In genomic region chr6:139990865-139991264, GRCh38 we compare ENCODE assay signal across 10 cellular contexts.
DNase-seq lines count a peak whose midpoint lies in the region; ATAC-seq and TF ChIP-seq lines count a peak whose summit lies in the region.
"Had no signal": no experiment of that assay in that cellular context is flagged by ENCODE, and none has a peak within 500 bp of the region (broad histone marks: within the 10 kb centered on the region; RNA-seq: fewer than 3 reads in every experiment).

No MANE protein-coding gene starts in this region.

- H3K4me3 ChIP-seq in upper lobe of right lung = no peak overlapping the region
- no peak overlapping the region for H3K4me3 ChIP-seq in CD4-positive, alpha-beta memory T cell (ENCODE audit: low read length in 2 of 2)
- H3K4me3 ChIP-seq: SJCRH30 had no signal

- POLR2A ChIA-PET in CD4-positive, alpha-beta memory T cell (lab: Charles Lee; ENCODE audit: partially characterized antibody) = no interaction called here

- no peak overlapping the region for H3K4me3 Mint-ChIP-seq in nephron
- H3K4me3 Mint-ChIP-seq in CD4-positive, alpha-beta memory T cell = no peak overlapping the region
- H3K4me3 Mint-ChIP-seq in stimulated activated naive CD8-positive, alpha-beta T cell treated with anti-CD3 and anti-CD28 coated beads, Interleukin-15, amount 100 ng/mL, for 72 hours = no peak overlapping the region

- intact Hi-C loops in Right ventricle myocardium superior (cut with DNase I) = no loop called here
- intact Hi-C loops in upper lobe of right lung (cut with DNase I) = no loop called here
- intact Hi-C loops in CD4-positive, alpha-beta memory T cell (cut with micrococcal nuclease) = no loop called here

- peak overlapping the region; percentile 48 to 88 (median 65) for H3K27ac Mint-ChIP-seq in nephron
- no peak overlapping the region for H3K27ac Mint-ChIP-seq in CD4-positive, alpha-beta memory T cell
- H3K27ac Mint-ChIP-seq in stimulated activated naive CD8-positive, alpha-beta T cell treated with anti-CD3 and anti-CD28 coated beads, Interleukin-15, amount 100 ng/mL, for 72 hours = no peak overlapping the region

- DNase-seq in Right ventricle myocardium superior (no peak), upper lobe of right lung (no peak), KBM-7 (no peak)
- DNase-seq in CD4-positive, alpha-beta memory T cell = no peak
- DNase-seq in stimulated activated naive CD4-positive, alpha-beta T cell treated with Interleukin-2 at 50 U/mL for 16 hours (lab: John Stamatoyannopoulos, UW) = no peak
- no peak for DNase-seq in stimulated activated naive CD8-positive, alpha-beta T cell treated with anti-CD3 and anti-CD28 coated beads, Interleukin-15, amount 100 ng/mL, for 72 hours
- DNase-seq: NCI-H510A, SJCRH30 had no signal

- TF ChIP-seq CTCF in nephron (IDR thresholded peaks at IDR 0.05; ENCODE audit: unreplicated experiment in 3 of 3) (no peak), upper lobe of right lung (IDR thresholded peaks at IDR 0.05) (no peak)

- H3K27me3 ChIP-seq in upper lobe of right lung = no peaks in the 10 kb centered on the region
- H3K27me3 ChIP-seq in CD4-positive, alpha-beta memory T cell (ENCODE audit: insufficient read depth, low read length) = no peaks in the 10 kb centered on the region
- H3K27me3 ChIP-seq: SJCRH30 had no signal

- H3K4me1 ChIP-seq in upper lobe of right lung = peaks cover 6% of the 10 kb centered on the region
- no peaks in the 10 kb centered on the region for H3K4me1 ChIP-seq in CD4-positive, alpha-beta memory T cell (ENCODE audit: insufficient read depth, low read length)
- H3K4me1 ChIP-seq: SJCRH30 had no signal

- peaks cover 14% of the 10 kb centered on the region for H3K4me1 Mint-ChIP-seq in nephron
- H3K4me1 Mint-ChIP-seq in CD4-positive, alpha-beta memory T cell = peaks cover 0 to 2% (median 0%) of the 10 kb centered on the region in 4 donors
- H3K4me1 Mint-ChIP-seq in stimulated activated naive CD8-positive, alpha-beta T cell treated with anti-CD3 and anti-CD28 coated beads, Interleukin-15, amount 100 ng/mL, for 72 hours = no peaks in the 10 kb centered on the region

- ATAC-seq in Right ventricle myocardium superior (ENCODE audit: poor library complexity) (peak; percentile 78), upper lobe of right lung (peak; percentile 80)
- no peak for ATAC-seq in stimulated activated naive CD8-positive, alpha-beta T cell treated with anti-CD3 and anti-CD28 coated beads, Interleukin-15, amount 100 ng/mL, for 72 hours

- no peaks in the 10 kb centered on the region for H3K27me3 Mint-ChIP-seq in nephron (ENCODE audit: low read depth)
- H3K27me3 Mint-ChIP-seq in CD4-positive, alpha-beta memory T cell = no peaks in the 10 kb centered on the region
- H3K27me3 Mint-ChIP-seq in stimulated activated naive CD8-positive, alpha-beta T cell treated with anti-CD3 and anti-CD28 coated beads, Interleukin-15, amount 100 ng/mL, for 72 hours = no peaks in the 10 kb centered on the region

- in situ Hi-C loops in KBM-7 (cut with MboI; ENCODE audit: low pct_unique_long_range_greater_than_20kb, low sequenced_read_pairs) = no loop called here

- H3K27ac ChIP-seq in angular gyrus (ENCODE audit: low read depth, low read length) (peak overlapping the region; percentile 38), upper lobe of right lung (peak overlapping the region; percentile 43)
- H3K27ac ChIP-seq in CD4-positive, alpha-beta memory T cell (ENCODE audit: low read depth, low read length) = no peak overlapping the region
- H3K27ac ChIP-seq: SJCRH30 had no signal

- H3K36me3 ChIP-seq in upper lobe of right lung = no peaks in the 10 kb centered on the region
- no peaks in the 10 kb centered on the region for H3K36me3 ChIP-seq in CD4-positive, alpha-beta memory T cell (ENCODE audit: insufficient read depth, low read length)
- H3K36me3 ChIP-seq: SJCRH30 had no signal

- H3K9me3 Mint-ChIP-seq in nephron = peaks cover 4% of the 10 kb centered on the region
- peaks cover 0 to 7% (median 1%) of the 10 kb centered on the region in 8 donors for H3K9me3 Mint-ChIP-seq in CD4-positive, alpha-beta memory T cell
- H3K9me3 Mint-ChIP-seq in stimulated activated naive CD8-positive, alpha-beta T cell treated with anti-CD3 and anti-CD28 coated beads, Interleukin-15, amount 100 ng/mL, for 72 hours = no peaks in the 10 kb centered on the region

- H3K9me3 ChIP-seq in upper lobe of right lung = no peaks in the 10 kb centered on the region
- no peaks in the 10 kb centered on the region for H3K9me3 ChIP-seq in CD4-positive, alpha-beta memory T cell (ENCODE audit: control insufficient read depth in 1 of 2, low read length in 2 of 2)
- H3K9me3 ChIP-seq: SJCRH30 had no signal

- CTCF ChIA-PET in CD4-positive, alpha-beta memory T cell (lab: Charles Lee; ENCODE audit: partially characterized antibody) = no interaction called here

- H3K36me3 Mint-ChIP-seq in nephron (ENCODE audit: low read depth) = peaks cover 8% of the 10 kb centered on the region
- no peaks in the 10 kb centered on the region for H3K36me3 Mint-ChIP-seq in CD4-positive, alpha-beta memory T cell

Comparison
In these comparisons a context has a peak if more than half of its experiments do, and no peak if none do; other contexts are left out.
1. H3K27ac Mint-ChIP-seq: peak in nephron (3 of 3); none in CD4-positive, alpha-beta memory T cell (0 of 7) and stimulated activated naive CD8-positive, alpha-beta T cell treated with anti-CD3 and anti-CD28 coated beads, Interleukin-15, amount 100 ng/mL, for 72 hours (0 of 2).